Comparison of ENCODE assay signal across 8 cellular contexts in genomic region chr1:162822391-162823200, GRCh38. TPM values are rescaled to one million over a fixed set of nuclear protein-coding genes. Genes with fewer than 3 reads are reported as not detected.
DNase-seq lines count a peak whose midpoint lies in the region; ATAC-seq and TF ChIP-seq lines count a peak whose summit lies in the region.

No MANE protein-coding gene starts in this region.

- H3K4me1 ChIP-seq in H9 (ENCODE audit: insufficient read depth, low read length): no peaks in the 10 kb centered on the region
- H3K4me1 ChIP-seq in SJSA1 (replicated peaks): peaks cover 14% of the 10 kb centered on the region
- H3K4me1 ChIP-seq in muscle layer of duodenum (ENCODE audit: control insufficient read depth in 1 of 2, insufficient read depth in 2 of 2, low read length in 2 of 2): peaks cover 0 to 9% of the 10 kb centered on the region in 2 donors

- H4K5ac ChIP-seq in H9 (ENCODE audit: insufficient read length, low read depth, low read length): no peak overlapping the region

- peaks cover 18 to 21% of the 10 kb centered on the region in 2 experiments for H3K4me1 Mint-ChIP-seq in H9

- H3K4me3 Mint-ChIP-seq in H9: peak overlapping the region; percentile 86 to 94

- no peak overlapping the region for H3K18ac ChIP-seq in H9 (ENCODE audit: insufficient read length, low read depth, low read length)

- H3K4ac ChIP-seq in H9 (ENCODE audit: low read depth, low read length): no peak overlapping the region

- H3K27ac Mint-ChIP-seq in H9: peak overlapping the region in 2 of 3 experiments; percentile 75 to 89; a peak in 2 of 7 replicates

- H3K4me3 ChIP-seq in SJSA1 (peak overlapping the region; percentile 23), epithelial cell of proximal tubule (ENCODE audit: low read depth, low read length) (peak overlapping the region; percentile 51), muscle layer of duodenum (ENCODE audit: low read depth in 1 of 2, low read length in 2 of 2) (peak overlapping the region; percentile 54 to 63)

- H3T11ph ChIP-seq in H9 (ENCODE audit: low read length): no peak overlapping the region

- H2BK12ac ChIP-seq in H9 (ENCODE audit: insufficient read length, low read depth, low read length): no peak overlapping the region

- no peaks in the 10 kb centered on the region for H3K27me3 ChIP-seq in H9 (ENCODE audit: insufficient read depth, low read length)
- no peaks in the 10 kb centered on the region for H3K27me3 ChIP-seq in SJSA1 (replicated peaks)
- H3K27me3 ChIP-seq in muscle layer of duodenum (ENCODE audit: low read depth, low read length): peaks cover 7% of the 10 kb centered on the region

- H3K14ac ChIP-seq in H9 (ENCODE audit: insufficient read depth, low read length): peak overlapping the region; percentile 47

- H3K27ac ChIP-seq in H9 (ENCODE audit: insufficient read length, low read depth, low read length) (no peak overlapping the region), SJSA1 (no peak overlapping the region), muscle layer of duodenum (ENCODE audit: low read length) (no peak overlapping the region)

- no peak overlapping the region for H4K8ac ChIP-seq in H9 (replicated peaks; ENCODE audit: insufficient read length, low read depth, low read length)

- no peaks in the 10 kb centered on the region for H3K9me3 Mint-ChIP-seq in H9

- ATAC-seq in GM18907 (IDR thresholded peaks at IDR 0.05; ENCODE audit: unreplicated experiment) (no peak), HG03457 (IDR thresholded peaks at IDR 0.05; ENCODE audit: unreplicated experiment) (no peak), GM18909 (IDR thresholded peaks at IDR 0.05; ENCODE audit: poor library complexity, unreplicated experiment) (no peak)

- H3K4me2 ChIP-seq in H9 (ENCODE audit: insufficient read depth, insufficient read length, low read length): peak overlapping the region; percentile 79

- in situ Hi-C loops in ACHN (cut with HindIII; ENCODE audit: low pct_ligation_motif_present, low pct_unique_long_range_greater_than_20kb, low sequenced_read_pairs): no loop called here

- H2BK15ac ChIP-seq in H9 (ENCODE audit: low read depth, low read length): no peak overlapping the region

- H4K91ac ChIP-seq in H9 (ENCODE audit: insufficient read length, low read depth, low read length): no peak overlapping the region

- TF ChIP-seq CTCF in H9 (conservative IDR thresholded peaks at IDR 0.05) (0 out of 3 replicates have a peak, but pooled peaks have one; percentile 20), epithelial cell of proximal tubule (conservative IDR thresholded peaks at IDR 0.05; ENCODE audit: low read depth, low read length) (peak; percentile 3)

- H3K27me3 Mint-ChIP-seq in H9 (ENCODE audit: low read depth): peaks cover 3% of the 10 kb centered on the region

- H3K56ac ChIP-seq in H9 (ENCODE audit: insufficient read length, low read depth, low read length): no peak overlapping the region

- no peaks in the 10 kb centered on the region for H3K79me1 ChIP-seq in H9 (ENCODE audit: insufficient read depth, low read depth, low read length, poor library complexity, severe bottlenecking)

- no peaks in the 10 kb centered on the region for H3K79me2 ChIP-seq in H9 (ENCODE audit: insufficient read depth, low read length)

- no peak overlapping the region for H3K23ac ChIP-seq in H9 (ENCODE audit: insufficient read length, low read depth, low read length)

- WGBS in H9 (ENCODE audit: extremely low coverage, insufficient read length, low lambda C conversion rate): no CpG with 5 or more reads among the region's 44 CpGs

- H3K36me3 ChIP-seq in SJSA1 (no peaks in the 10 kb centered on the region), muscle layer of duodenum (ENCODE audit: control insufficient read depth in 1 of 2, insufficient read depth in 2 of 2, low read length in 2 of 2) (no peaks in the 10 kb centered on the region)

- no peak overlapping the region for H2AK5ac ChIP-seq in H9 (ENCODE audit: insufficient read length, low read length)

- H2BK5ac ChIP-seq in H9 (ENCODE audit: insufficient read length, low read length): no peak overlapping the region

- peak overlapping the region; percentile 34 for H2AFZ ChIP-seq in H9 (ENCODE audit: low read length)

- no peaks in the 10 kb centered on the region for H4K20me1 ChIP-seq in H9 (ENCODE audit: control insufficient read depth, insufficient read depth, insufficient read length)

- H2BK20ac ChIP-seq in H9 (ENCODE audit: low read depth, low read length, poor library complexity, severe bottlenecking): no peak overlapping the region

- no peak overlapping the region for H2BK120ac ChIP-seq in H9 (ENCODE audit: low read depth, low read length, poor library complexity, severe bottlenecking)

- H3K36me3 Mint-ChIP-seq in H9 (ENCODE audit: insufficient read depth in 1 of 3, low read depth in 3 of 3): no peaks in the 10 kb centered on the region

- peak overlapping the region; percentile 49 for H3K9ac ChIP-seq in H9 (ENCODE audit: extremely low read depth, insufficient read length, low read length)

- no peaks in the 10 kb centered on the region for H3K9me3 ChIP-seq in H9 (ENCODE audit: control insufficient read depth, low read depth, low read length)
- no peaks in the 10 kb centered on the region for H3K9me3 ChIP-seq in SJSA1 (replicated peaks)
- H3K9me3 ChIP-seq in muscle layer of duodenum (ENCODE audit: control insufficient read depth in 1 of 2, low read length in 2 of 2): peaks cover 0 to 5% of the 10 kb centered on the region in 2 donors

- H3K23me2 ChIP-seq in H9 (ENCODE audit: insufficient read length, low read depth, low read length, poor library complexity, severe bottlenecking): peaks cover 8% of the 10 kb centered on the region

- DNase-seq in ACHN: peak; percentile 37
- peak; percentile 85 for DNase-seq in H9
- DNase-seq in SJSA1 (ENCODE audit: low read depth in 1 of 2, low spot score in 2 of 2): no peak
- no peak for DNase-seq in epithelial cell of proximal tubule (ENCODE audit: low read depth)

RNA-seq across cellular contexts. Expression of gene HSD17B7, which starts 32.1 kb away (rescaled TPM):
- total RNA-seq in H9 (2021) (26.2 and 26.8 TPM in 2 replicates), epithelial cell of proximal tubule (11.6 and 39.9 TPM in 2 replicates)
- 9.9 and 12.3 TPM in 2 replicates for total RNA-seq in SJSA1 (2014; rRNA removed; shearing (Covaris generic))

RNA-seq across cellular contexts. Expression of gene CCDC190, which starts 38.4 kb away (rescaled TPM):
- not detected in 2 replicates for total RNA-seq in H9 (2021)
- total RNA-seq in SJSA1 (2014; rRNA removed; shearing (Covaris generic)): 2.8 and 5.5 TPM in 2 replicates
- total RNA-seq in epithelial cell of proximal tubule: not detected in 2 replicates

Comparison
In these comparisons a context has a peak if more than half of its experiments do, and no peak if none do; other contexts are left out.
1. DNase-seq: peak in ACHN (single experiment) and H9 (single experiment); none in SJSA1 (0 of 2) and epithelial cell of proximal tubule (single experiment).
2. Peak in every context shown above with its lines, with median percentiles within 50 percentile points of each other: H3K4me3 ChIP-seq.